Comparison of ENCODE assay signal across 1 cellular context in the genomic region with DNA sequence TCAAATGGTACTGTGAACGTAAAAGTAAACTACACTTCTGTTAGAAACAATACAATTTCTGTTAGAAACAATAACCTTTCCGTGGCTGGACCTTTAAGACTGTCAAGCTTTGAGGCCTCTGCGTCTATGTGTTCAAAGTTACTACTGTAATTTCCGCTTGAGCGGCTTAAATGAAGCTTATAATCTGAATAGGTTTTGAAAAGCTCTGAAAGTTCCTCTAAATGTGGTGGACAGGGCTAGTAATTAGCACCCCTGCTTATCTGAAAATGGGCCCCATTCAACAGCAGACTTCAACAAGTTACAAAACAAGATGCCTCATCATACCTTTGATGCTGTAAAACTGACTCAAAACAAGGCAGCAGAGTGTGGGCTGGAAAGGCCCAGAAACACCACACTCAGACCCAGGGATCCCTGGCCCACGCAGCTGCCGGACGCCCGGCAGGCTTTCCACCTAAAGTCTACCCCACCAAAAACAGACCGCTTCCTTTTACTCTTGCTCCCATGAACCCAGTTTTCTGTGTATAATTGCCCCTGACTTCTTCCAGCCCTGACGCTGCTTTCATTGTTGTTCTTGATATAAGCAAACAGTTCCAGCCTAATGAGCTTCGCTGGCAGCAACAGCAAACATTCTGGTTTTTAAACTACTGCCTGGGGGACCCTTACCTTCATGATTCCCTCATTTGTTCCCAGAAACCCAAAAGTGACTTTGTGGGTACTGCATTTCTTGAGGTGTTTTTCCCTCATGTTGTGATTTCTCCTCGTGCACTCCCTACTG.
TF ChIP-seq lines count a peak whose summit lies in the region.

No MANE protein-coding gene starts in this region.

TF ChIP-seq in HepG2, 621 proteins besides CTCF, POLR2A, EP300 and RAD21:
- TF ChIP-seq RBM22 (optimal IDR thresholded peaks at IDR 0.05; ENCODE audit: low read length) (peak; percentile 13), DMTF1 (CRISPR knock-in tag; IDR thresholded peaks at IDR 0.05) (no peak), ZNF547 (CRISPR knock-in tag; IDR thresholded peaks at IDR 0.05) (no peak), NFKB2 (CRISPR knock-in tag; IDR thresholded peaks at IDR 0.05; ENCODE audit: borderline replicate concordance) (no peak)
